Comparison of ENCODE assay signal across 20 cellular contexts in genomic region chr1:44170281-44170823, GRCh38. TPM values are rescaled to one million over a fixed set of nuclear protein-coding genes. Genes with fewer than 3 reads are reported as not detected.
A peak's percentile ranks its signal among the peaks of the same experiment; 100 is the strongest.
DNase-seq lines count a peak whose midpoint lies in the region; ATAC-seq and TF ChIP-seq lines count a peak whose summit lies in the region.
"Had no signal": no experiment of that assay in that cellular context is flagged by ENCODE, and none has a peak within 500 bp of the region (broad histone marks: within the 10 kb centered on the region; RNA-seq: fewer than 3 reads in every experiment).

No MANE protein-coding gene starts in this region.

- no peak overlapping the region for H2BK120ac ChIP-seq in H9 (ENCODE audit: low read depth, low read length, poor library complexity, severe bottlenecking)

- no peaks in the 10 kb centered on the region for H3K79me2 ChIP-seq in H9 (ENCODE audit: insufficient read depth, low read length)

- H3K4me3 ChIP-seq in fibroblast of mammary gland (ENCODE audit: control insufficient read depth, low read depth, low read length): no peak overlapping the region
- H3K4me3 ChIP-seq: lower lobe of right lung, tibial artery had no signal

- no peak overlapping the region for H3T11ph ChIP-seq in H9 (ENCODE audit: low read length)

- no peak overlapping the region for H4K8ac ChIP-seq in H9 (replicated peaks; ENCODE audit: insufficient read length, low read depth, low read length)

- no peaks in the 10 kb centered on the region for H4K20me1 ChIP-seq in H9 (ENCODE audit: control insufficient read depth, insufficient read depth, insufficient read length)

- ATAC-seq in HG03025 (IDR thresholded peaks at IDR 0.05; ENCODE audit: low FRiP score, unreplicated experiment): no peak
- ATAC-seq: activated CD4-positive, CD25-positive, alpha-beta regulatory T cell treated with anti-CD3 and anti-CD28 coated beads, Interleukin-2, amount 50 U/mL, for 24 hours; lower lobe of right lung; stimulated activated effector memory CD8-positive, alpha-beta T cell treated with anti-CD3 and anti-CD28 coated beads, Interleukin-12 subunit alpha, Interleukin-12 subunit beta, amount 100 ng/mL, for 72 hours had no signal

- no peak overlapping the region for H3K4me3 Mint-ChIP-seq in H9
- H3K4me3 Mint-ChIP-seq: brain; CD14-positive monocyte; naive B cell; stimulated activated effector memory CD8-positive, alpha-beta T cell treated with anti-CD3 and anti-CD28 coated beads, Interleukin-12 subunit alpha, Interleukin-12 subunit beta, amount 100 ng/mL, for 72 hours had no signal

- H3K23ac ChIP-seq in H9 (ENCODE audit: insufficient read length, low read depth, low read length): no peak overlapping the region

- WGBS in H9 (ENCODE audit: extremely low coverage, insufficient read length, low lambda C conversion rate): no CpG with 5 or more reads among the region's 3 CpGs

- no peaks in the 10 kb centered on the region for H3K4me1 ChIP-seq in H9 (ENCODE audit: insufficient read depth, low read length)
- H3K4me1 ChIP-seq: lower lobe of right lung, tibial artery had no signal

- H3K27me3 ChIP-seq in H9 (ENCODE audit: insufficient read depth, low read length): no peaks in the 10 kb centered on the region

- peaks cover 4 to 11% (median 7%) of the 10 kb centered on the region in 3 experiments; a peak in 4 of 7 replicates for H3K36me3 Mint-ChIP-seq in H9 (ENCODE audit: insufficient read depth in 1 of 3, low read depth in 3 of 3)
- H3K36me3 Mint-ChIP-seq: brain; CD14-positive monocyte; stimulated activated effector memory CD8-positive, alpha-beta T cell treated with anti-CD3 and anti-CD28 coated beads, Interleukin-12 subunit alpha, Interleukin-12 subunit beta, amount 100 ng/mL, for 72 hours had no signal

- H2BK15ac ChIP-seq in H9 (ENCODE audit: low read depth, low read length): no peak overlapping the region

- no peak overlapping the region for H2AK5ac ChIP-seq in H9 (ENCODE audit: insufficient read length, low read length)

- no peak overlapping the region for H3K4ac ChIP-seq in H9 (ENCODE audit: low read depth, low read length)

- DNase-seq in H9 (no peak), RPMI7951 (ENCODE audit: low read depth) (peak; percentile 26), fibroblast of mammary gland (ENCODE audit: low read depth) (peak; percentile 79), stromal cell of bone marrow (ENCODE audit: low read depth) (peak; percentile 50), anterior cingulate cortex (lab: John Stamatoyannopoulos, UW) (no peak), HuH-7 (ENCODE audit: low spot score) (no peak)
- DNase-seq: activated naive CD4-positive, alpha-beta T cell; effector CD4-positive, alpha-beta T cell; lower lobe of right lung; naive B cell; NCI-H1436 treated with DMSO at 0.1 percent for 48 hours; posterior cingulate gyrus; Right ventricle myocardium superior; tibial artery had no signal

- H3K4me2 ChIP-seq in H9 (ENCODE audit: insufficient read depth, insufficient read length, low read length): no peak overlapping the region

- H3K27me3 Mint-ChIP-seq in H9 (ENCODE audit: low read depth): peaks cover 2% of the 10 kb centered on the region

- 0 out of 4 replicates have a peak, but pooled peaks cover 0 to 4% of the 10 kb centered on the region in 2 experiments for H3K4me1 Mint-ChIP-seq in H9
- H3K4me1 Mint-ChIP-seq: brain, CD14-positive monocyte, naive B cell had no signal

- peaks cover 16 to 23% of the 10 kb centered on the region in 2 experiments for H3K9me3 Mint-ChIP-seq in H9
- H3K9me3 Mint-ChIP-seq: stimulated activated effector memory CD8-positive, alpha-beta T cell treated with anti-CD3 and anti-CD28 coated beads, Interleukin-12 subunit alpha, Interleukin-12 subunit beta, amount 100 ng/mL, for 72 hours had no signal

- H3K18ac ChIP-seq in H9 (ENCODE audit: insufficient read length, low read depth, low read length): no peak overlapping the region

- H2BK20ac ChIP-seq in H9 (ENCODE audit: low read depth, low read length, poor library complexity, severe bottlenecking): no peak overlapping the region

- no peak overlapping the region for H3K27ac Mint-ChIP-seq in H9
- H3K27ac Mint-ChIP-seq: brain; stimulated activated effector memory CD8-positive, alpha-beta T cell treated with anti-CD3 and anti-CD28 coated beads, Interleukin-12 subunit alpha, Interleukin-12 subunit beta, amount 100 ng/mL, for 72 hours had no signal

- H3K79me1 ChIP-seq in H9 (ENCODE audit: insufficient read depth, low read depth, low read length, poor library complexity, severe bottlenecking): no peaks in the 10 kb centered on the region

- no peak overlapping the region for H4K91ac ChIP-seq in H9 (ENCODE audit: insufficient read length, low read depth, low read length)

- H3K9ac ChIP-seq in H9 (ENCODE audit: extremely low read depth, insufficient read length, low read length): no peak overlapping the region

- no peaks in the 10 kb centered on the region for H3K23me2 ChIP-seq in H9 (ENCODE audit: insufficient read length, low read depth, low read length, poor library complexity, severe bottlenecking)

- peak; percentile 44; the same call in 2 of the 3 replicates for TF ChIP-seq CTCF in H9 (conservative IDR thresholded peaks at IDR 0.05)
- TF ChIP-seq CTCF in fibroblast of mammary gland (conservative IDR thresholded peaks at IDR 0.05; ENCODE audit: control insufficient read depth, insufficient read depth, low read depth, low read length): no peak

- H4K5ac ChIP-seq in H9 (ENCODE audit: insufficient read length, low read depth, low read length): no peak overlapping the region

- no peak overlapping the region for H3K14ac ChIP-seq in H9 (ENCODE audit: insufficient read depth, low read length)

- no peak overlapping the region for H3K27ac ChIP-seq in H9 (ENCODE audit: insufficient read length, low read depth, low read length)
- H3K27ac ChIP-seq: lower lobe of right lung, tibial artery had no signal

- H2AFZ ChIP-seq in H9 (ENCODE audit: low read length): no peak overlapping the region

- no peak overlapping the region for H2BK12ac ChIP-seq in H9 (ENCODE audit: insufficient read length, low read depth, low read length)

- H2BK5ac ChIP-seq in H9 (ENCODE audit: insufficient read length, low read length): no peak overlapping the region

- H3K9me3 ChIP-seq in H9 (ENCODE audit: control insufficient read depth, low read depth, low read length): no peaks in the 10 kb centered on the region
- H3K9me3 ChIP-seq: tibial artery had no signal

- H3K56ac ChIP-seq in H9 (ENCODE audit: insufficient read length, low read depth, low read length): no peak overlapping the region

RNA-seq across cellular contexts. Expression of gene KLF18, which starts 28.9 kb away (rescaled TPM):
- 0.07 and 0.18 TPM in 2 replicates for total RNA-seq in H9 (2021)
- total RNA-seq in RPMI7951 (2014; rRNA removed; shearing (Covaris generic)): not detected in 2 replicates
- total RNA-seq: lower lobe of right lung; Right ventricle myocardium superior; T-helper 2 cell treated with Interferon-gamma antibody and Interleukin-4, amounts not matched to agents 100 ng/mL and 5 ng/mL, for 36 hours had no signal

RNA-seq across cellular contexts. Expression of gene DMAP1, which starts 42.9 kb away (rescaled TPM):
- total RNA-seq in H9 (2021): 54.7 and 55.3 TPM in 2 replicates
- total RNA-seq in RPMI7951 (2014; rRNA removed; shearing (Covaris generic)): 8.8 and 9.7 TPM in 2 replicates

RNA-seq across cellular contexts. Expression of gene KLF17, which starts 51.7 kb away (rescaled TPM):
- 0.09 TPM in 2 replicates for total RNA-seq in H9 (2021)
- total RNA-seq in RPMI7951 (2014; rRNA removed; shearing (Covaris generic)): 0.68 and 1.2 TPM in 2 replicates
- total RNA-seq: Right ventricle myocardium superior; T-helper 2 cell treated with Interferon-gamma antibody and Interleukin-4, amounts not matched to agents 100 ng/mL and 5 ng/mL, for 36 hours had no signal

Comparison
In these comparisons a context has a peak if more than half of its experiments do, and no peak if none do; other contexts are left out.
1. DNase-seq: peak in RPMI7951 (single experiment), fibroblast of mammary gland (single experiment) and stromal cell of bone marrow (single experiment); none in H9 (single experiment), anterior cingulate cortex (0 of 58) and HuH-7 (single experiment).